Comparison of ENCODE assay signal across 2 cellular contexts in genomic region chr5:116880150-116880549, GRCh38.
TF ChIP-seq lines count a peak whose summit lies in the region.

No MANE protein-coding gene starts in this region.

TF ChIP-seq in H1, 55 proteins besides CTCF, POLR2A, EP300 and RAD21:
- TF ChIP-seq NANOG (IDR thresholded peaks at IDR 0.05; ENCODE audit: insufficient read depth, low read depth, low read length, poor library complexity, severe bottlenecking) (no peak), RXRA (IDR thresholded peaks at IDR 0.05; ENCODE audit: insufficient read depth, low read depth, low read length) (no peak), HDAC2 (IDR thresholded peaks at IDR 0.05; ENCODE audit: borderline replicate concordance in 1 of 2, low read depth in 2 of 2, low read length in 2 of 2) (no peak), ASH2L (IDR thresholded peaks at IDR 0.05; ENCODE audit: low read length) (no peak), RNF2 (IDR thresholded peaks at IDR 0.05; ENCODE audit: borderline replicate concordance, low read depth, low read length, missing control alignments, poor library complexity, severe bottlenecking) (no peak), TAF1 (IDR thresholded peaks at IDR 0.05; ENCODE audit: low read depth, low read length) (no peak), JUND (IDR thresholded peaks at IDR 0.05; ENCODE audit: low read length) (no peak), SUZ12 (IDR thresholded peaks at IDR 0.05; ENCODE audit: low read length) (no peak), SP2 (IDR thresholded peaks at IDR 0.05; ENCODE audit: low read length) (no peak), BCL11A (IDR thresholded peaks at IDR 0.05; ENCODE audit: low read depth in 2 of 2, low read length in 2 of 2) (no peak), SP4 (IDR thresholded peaks at IDR 0.05; ENCODE audit: low read length) (no peak), EZH2 (IDR thresholded peaks at IDR 0.05; ENCODE audit: low read depth, low read length, severe bottlenecking) (no peak), GABPA (IDR thresholded peaks at IDR 0.05; ENCODE audit: borderline replicate concordance, insufficient read depth, low read length) (no peak), JUN (IDR thresholded peaks at IDR 0.05; ENCODE audit: low read depth, low read length) (no peak), MAFK (IDR thresholded peaks at IDR 0.05; ENCODE audit: low read depth, low read length) (no peak)
- TF ChIP-seq, protein P1, sequence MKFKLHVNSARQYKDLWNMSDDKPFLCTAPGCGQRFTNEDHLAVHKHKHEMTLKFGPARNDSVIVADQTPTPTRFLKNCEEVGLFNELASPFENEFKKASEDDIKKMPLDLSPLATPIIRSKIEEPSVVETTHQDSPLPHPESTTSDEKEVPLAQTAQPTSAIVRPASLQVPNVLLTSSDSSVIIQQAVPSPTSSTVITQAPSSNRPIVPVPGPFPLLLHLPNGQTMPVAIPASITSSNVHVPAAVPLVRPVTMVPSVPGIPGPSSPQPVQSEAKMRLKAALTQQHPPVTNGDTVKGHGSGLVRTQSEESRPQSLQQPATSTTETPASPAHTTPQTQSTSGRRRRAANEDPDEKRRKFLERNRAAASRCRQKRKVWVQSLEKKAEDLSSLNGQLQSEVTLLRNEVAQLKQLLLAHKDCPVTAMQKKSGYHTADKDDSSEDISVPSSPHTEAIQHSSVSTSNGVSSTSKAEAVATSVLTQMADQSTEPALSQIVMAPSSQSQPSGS (IDR thresholded peaks at IDR 0.05; ENCODE audit: low read length) = no peak

TF ChIP-seq in HEK293T, 16 proteins besides CTCF, POLR2A, EP300 and RAD21:
- TF ChIP-seq HDGF (IDR thresholded peaks at IDR 0.05; ENCODE audit: borderline replicate concordance) (no peak), FOXK2 (IDR thresholded peaks at IDR 0.05) (no peak), CTBP1 (IDR thresholded peaks at IDR 0.05; ENCODE audit: borderline replicate concordance) (no peak), BHLHE40 (IDR thresholded peaks at IDR 0.05; ENCODE audit: borderline replicate concordance) (no peak), ELF4 (IDR thresholded peaks at IDR 0.05) (no peak), TARDBP (IDR thresholded peaks at IDR 0.05) (no peak), LEF1 (IDR thresholded peaks at IDR 0.05; ENCODE audit: borderline replicate concordance) (no peak), FOXM1 (IDR thresholded peaks at IDR 0.05; ENCODE audit: borderline replicate concordance) (no peak), L3MBTL2 (conservative IDR thresholded peaks at IDR 0.05) (no peak), PKNOX1 (IDR thresholded peaks at IDR 0.05) (no peak), NFRKB (IDR thresholded peaks at IDR 0.05) (no peak), ARNT (IDR thresholded peaks at IDR 0.05) (no peak), ZNF384 (IDR thresholded peaks at IDR 0.05) (no peak), FOXA1 (IDR thresholded peaks at IDR 0.05) (no peak), SUZ12 (IDR thresholded peaks at IDR 0.05) (no peak), SP1 (IDR thresholded peaks at IDR 0.05) (no peak)
